17 cellular contexts compared by ENCODE assay signal in the genomic region with DNA sequence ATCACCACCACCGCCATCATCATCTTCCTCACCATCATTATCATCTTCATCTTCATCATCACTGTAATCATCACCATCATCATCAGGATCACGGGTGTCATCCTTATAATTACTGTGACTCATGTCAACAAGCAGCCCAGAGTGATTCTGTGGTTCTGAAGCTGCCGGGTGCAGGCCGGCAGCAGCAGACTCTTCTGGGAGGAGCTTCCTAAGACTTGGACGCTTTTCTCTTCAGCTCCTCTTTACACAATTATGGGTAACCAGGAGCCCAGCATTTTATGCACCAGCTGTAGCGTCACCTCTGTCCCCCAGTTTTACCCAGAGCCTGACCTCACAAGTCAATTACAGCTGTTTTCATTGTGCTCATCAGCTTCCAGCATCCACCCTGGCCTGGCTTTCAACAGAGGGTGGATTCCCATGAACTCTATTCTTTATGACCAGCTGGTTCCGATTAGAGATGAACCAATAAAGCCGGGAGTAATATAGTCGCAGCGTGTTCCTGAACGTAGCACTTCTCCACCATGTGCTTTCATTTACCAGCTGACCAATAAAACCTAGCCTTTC.
DNase-seq lines count a peak whose midpoint lies in the region; TF ChIP-seq lines count a peak whose summit lies in the region.
"Had no signal": no experiment of that assay in that cellular context is flagged by ENCODE, and none has a peak within 500 bp of the region (broad histone marks: within the 10 kb centered on the region; RNA-seq: fewer than 3 reads in every experiment).

No MANE protein-coding gene starts in this region.

- DNase-seq in GM04503 (ENCODE audit: low read depth) (peak; percentile 90), astrocyte of the spinal cord (ENCODE audit: low read depth, low spot score) (peak; percentile 73), foreskin fibroblast (peak; percentile 96 to 98), stromal cell of bone marrow (ENCODE audit: low read depth) (peak; percentile 71), NCI-H345 treated with DMSO at 0.1 percent for 48 hours (lab: John Stamatoyannopoulos, UW; ENCODE audit: unreplicated experiment) (no peak), HCEC 1CT (no peak), SIG-M5 treated with dmso at 0.1 percent for 504 hours (lab: John Stamatoyannopoulos, UW; ENCODE audit: unreplicated experiment) (no peak)
- DNase-seq: activated CD4-positive, alpha-beta T cell treated with anti-CD3 and anti-CD28 coated beads, Interleukin-2, amount 50 U/mL, for 4 hours; activated naive CD4-positive, alpha-beta T cell treated with anti-CD3 and anti-CD28 coated beads, Interleukin-2, amount 50 U/mL, for 16 hours; body of pancreas; DMS79 treated with DMSO at 0.1 percent for 48 hours; esophagus squamous epithelium; left cardiac atrium; NCI-H1436 treated with DMSO at 0.1 percent for 48 hours; NCI-H345; stimulated activated CD4-positive, alpha-beta T cell treated with anti-CD3 and anti-CD28 coated beads, Interleukin-4, amount 100 ng/mL, for 4 hours; T-cell had no signal

- in situ Hi-C loops in astrocyte of the spinal cord (cut with HindIII; ENCODE audit: low sequenced_read_pairs): no loop called here

- H3K4me3 ChIP-seq in astrocyte of the spinal cord (ENCODE audit: low read depth, low read length) (no peak overlapping the region), foreskin fibroblast (ENCODE audit: low read depth in 1 of 2, low read length in 2 of 2) (no peak overlapping the region)
- H3K4me3 ChIP-seq: body of pancreas, esophagus squamous epithelium had no signal

- TF ChIP-seq CTCF in astrocyte of the spinal cord (IDR thresholded peaks at IDR 0.05; ENCODE audit: low read depth, low read length) (no peak), foreskin fibroblast (IDR thresholded peaks at IDR 0.05; ENCODE audit: low read depth, low read length) (no peak)

Comparison
In these comparisons a context has a peak if more than half of its experiments do, and no peak if none do; other contexts are left out.
1. DNase-seq: peak in GM04503 (single experiment), astrocyte of the spinal cord (single experiment), foreskin fibroblast (2 of 2) and stromal cell of bone marrow (single experiment); none in NCI-H345 treated with DMSO at 0.1 percent for 48 hours (single experiment), HCEC 1CT (single experiment) and SIG-M5 treated with dmso at 0.1 percent for 504 hours (single experiment).